In genomic region chr4:117429506-117429905, GRCh38 we compare ENCODE assay signal across 29 cellular contexts.
"Had no signal": no experiment of that assay in that cellular context is flagged by ENCODE, and none has a peak within 500 bp of the region (broad histone marks: within the 10 kb centered on the region; RNA-seq: fewer than 3 reads in every experiment).

No MANE protein-coding gene starts in this region.

- H3K27me3 ChIP-seq: brain microvascular endothelial cell, MG63, SJSA1 had no signal

- H3K27ac Mint-ChIP-seq: activated CD4-positive, alpha-beta T cell treated with anti-CD3 and anti-CD28 coated beads, Interleukin-2, amount 10 ng/mL, durations not matched to agents 24 days and 14 days; activated CD8-positive, alpha-beta T cell treated with anti-CD3 and anti-CD28 coated beads for 36 hours; activated naive CD8-positive, alpha-beta T cell treated with anti-CD3 and anti-CD28 coated beads for 36 hours; activated T-cell treated with anti-CD3 and anti-CD28 coated beads, Interleukin-2, amount 50 U/mL, for 72 hours; activated T-helper 17 cell treated with anti-CD3 and anti-CD28 coated beads, Interleukin-2, amount 50 U/mL, for 72 hours; T-helper 1 cell treated with Interleukin-12 subunit alpha and Interleukin-12 subunit beta and Interleukin-4 antibody, amounts not matched to agents 30 μg/mL and 1 μg/mL, for 36 hours; T-helper 2 cell treated with Interferon-gamma antibody and Interleukin-4, amounts not matched to agents 5 μg/mL and 100 μg/mL, for 36 hours had no signal

- H3K9me3 ChIP-seq: MG63, SJSA1, SK-N-SH had no signal

- H3K4me1 Mint-ChIP-seq: activated CD4-positive, alpha-beta T cell treated with anti-CD3 and anti-CD28 coated beads, Interleukin-2, amount 10 ng/mL, durations not matched to agents 24 days and 14 days; activated naive CD8-positive, alpha-beta T cell treated with anti-CD3 and anti-CD28 coated beads for 36 hours; activated T-helper 17 cell treated with anti-CD3 and anti-CD28 coated beads, Interleukin-2, amount 50 U/mL, for 72 hours had no signal

- H3K36me3 Mint-ChIP-seq: activated naive CD8-positive, alpha-beta T cell treated with anti-CD3 and anti-CD28 coated beads for 36 hours had no signal

- H3K4me1 ChIP-seq: SJSA1 had no signal

- H3K9ac ChIP-seq: SK-N-SH had no signal

- ATAC-seq: activated CD8-positive, alpha-beta T cell treated with anti-CD3 and anti-CD28 coated beads for 36 hours; activated T-cell treated with anti-CD3 and anti-CD28 coated beads, Interleukin-2, amount 50 U/mL, for 72 hours; activated T-helper 17 cell treated with anti-CD3 and anti-CD28 coated beads, Interleukin-2, amount 50 U/mL, for 72 hours; Panc1 had no signal

- H3K27me3 Mint-ChIP-seq: activated CD4-positive, alpha-beta T cell treated with anti-CD3 and anti-CD28 coated beads, Interleukin-2, amount 10 ng/mL, durations not matched to agents 24 days and 14 days; activated CD8-positive, alpha-beta T cell treated with anti-CD3 and anti-CD28 coated beads for 36 hours; activated naive CD8-positive, alpha-beta T cell treated with anti-CD3 and anti-CD28 coated beads for 36 hours; activated T-helper 17 cell treated with anti-CD3 and anti-CD28 coated beads, Interleukin-2, amount 50 U/mL, for 72 hours had no signal

- H3K27ac ChIP-seq: brain microvascular endothelial cell, SJSA1 had no signal

- H3K36me3 ChIP-seq: brain microvascular endothelial cell, MG63, SJSA1 had no signal

- H3K4me3 ChIP-seq: MG63, SJSA1 had no signal

- H3K4me3 Mint-ChIP-seq: activated CD4-positive, alpha-beta T cell treated with anti-CD3 and anti-CD28 coated beads, Interleukin-2, amount 10 ng/mL, durations not matched to agents 24 days and 14 days; activated CD8-positive, alpha-beta T cell treated with anti-CD3 and anti-CD28 coated beads for 36 hours; activated naive CD8-positive, alpha-beta T cell treated with anti-CD3 and anti-CD28 coated beads for 36 hours; activated T-cell treated with anti-CD3 and anti-CD28 coated beads, Interleukin-2, amount 50 U/mL, for 72 hours; activated T-helper 17 cell treated with anti-CD3 and anti-CD28 coated beads, Interleukin-2, amount 50 U/mL, for 72 hours; T-helper 1 cell treated with Interleukin-12 subunit alpha and Interleukin-12 subunit beta and Interleukin-4 antibody, amounts not matched to agents 30 μg/mL and 1 μg/mL, for 36 hours; T-helper 2 cell treated with Interferon-gamma antibody and Interleukin-4, amounts not matched to agents 5 μg/mL and 100 μg/mL, for 36 hours had no signal

- H3K4me2 ChIP-seq: SK-N-SH had no signal

- H3K9me3 Mint-ChIP-seq: activated CD4-positive, alpha-beta T cell treated with anti-CD3 and anti-CD28 coated beads, Interleukin-2, amount 10 ng/mL, durations not matched to agents 24 days and 14 days; activated CD8-positive, alpha-beta T cell treated with anti-CD3 and anti-CD28 coated beads for 36 hours; activated naive CD8-positive, alpha-beta T cell treated with anti-CD3 and anti-CD28 coated beads for 36 hours; activated T-helper 17 cell treated with anti-CD3 and anti-CD28 coated beads, Interleukin-2, amount 50 U/mL, for 72 hours; T-helper 1 cell treated with Interleukin-12 subunit alpha and Interleukin-12 subunit beta and Interleukin-4 antibody, amounts not matched to agents 30 μg/mL and 1 μg/mL, for 36 hours; T-helper 2 cell treated with Interferon-gamma antibody and Interleukin-4, amounts not matched to agents 5 μg/mL and 100 μg/mL, for 36 hours had no signal

- DNase-seq: activated CD4-positive, alpha-beta T cell treated with anti-CD3 and anti-CD28 coated beads, Interleukin-2, amount 10 ng/mL, durations not matched to agents 24 days and 14 days; activated CD4-positive, alpha-beta T cell treated with anti-CD3 and anti-CD28 coated beads, Interleukin-2, amount 50 U/mL, for 4 hours; activated effector memory CD4-positive, alpha-beta T cell treated with anti-CD3 and anti-CD28 coated beads, Interleukin-2, amount 50 U/mL, for 16 hours; activated naive CD4-positive, alpha-beta T cell; activated naive CD4-positive, alpha-beta T cell treated with anti-CD3 and anti-CD28 coated beads, Interleukin-2, amount 50 U/mL, for 16 hours; activated naive CD8-positive, alpha-beta T cell treated with anti-CD3 and anti-CD28 coated beads for 36 hours; activated T-cell treated with anti-CD3 and anti-CD28 coated beads, Interleukin-2, amount 50 U/mL, for 1 hour; activated T-cell treated with anti-CD3 and anti-CD28 coated beads, Interleukin-2, amount 50 U/mL, for 72 hours; amniotic stem cell; brain microvascular endothelial cell; Kasumi-1; KG1; MG63; NCI-H1092; NCI-H146; NCI-H187 treated with DMSO at 0.1 percent for 48 hours; NCI-H2081 treated with DMSO at 0.1 percent for 48 hours; NCI-H226; NCI-H446 treated with DMSO at 0.1 percent for 48 hours; NCI-H524; NCI-H69; SHP77 treated with DMSO at 0.1 percent for 48 hours; SK-N-SH had no signal
